ENCODE assay signal across 9 cellular contexts in genomic region chr1:16873076-16873879, GRCh38. TPM values are rescaled to one million over a fixed set of nuclear protein-coding genes. Genes with fewer than 3 reads are reported as not detected.
DNase-seq lines count a peak whose midpoint lies in the region; ATAC-seq and TF ChIP-seq lines count a peak whose summit lies in the region.
"Not testable (repeated sequence)": the region's sequence is repeated elsewhere in the genome, so short reads cannot be mapped to it uniquely, and the experiment has no call there.
"Had no signal": no experiment of that assay in that cellular context is flagged by ENCODE, and none has a peak within 500 bp of the region (broad histone marks: within the 10 kb centered on the region; RNA-seq: fewer than 3 reads in every experiment).

No MANE protein-coding gene starts in this region.

- not testable (repeated sequence) for H3K36me3 ChIP-seq in testis (ENCODE audit: low read depth, missing control alignments)

- not testable (repeated sequence) for H3K36me3 Mint-ChIP-seq in activated T-cell treated with anti-CD3 and anti-CD28 coated beads, Interleukin-2, amount 50 U/mL, for 72 hours (ENCODE audit: insufficient read depth in 2 of 2); memory B cell

- not testable (repeated sequence) for H3K27ac ChIP-seq in caudate nucleus (ENCODE audit: low read depth, low read length); testis

- H3K27ac Mint-ChIP-seq in activated T-cell treated with anti-CD3 and anti-CD28 coated beads, Interleukin-2, amount 50 U/mL, for 72 hours; memory B cell: not testable (repeated sequence)

- H3K27me3 Mint-ChIP-seq in activated T-cell treated with anti-CD3 and anti-CD28 coated beads, Interleukin-2, amount 50 U/mL, for 72 hours (ENCODE audit: low read depth), result peaks cover 48% of the 10 kb centered on the region
- H3K27me3 Mint-ChIP-seq in memory B cell, result not testable (repeated sequence)

- H3K4me3 ChIP-seq in skeletal muscle cell (ENCODE audit: low read depth, low read length), result peak overlapping the region; percentile 7
- peak overlapping the region in 1 of 2 donors; percentile 43 for H3K4me3 ChIP-seq in testis

- H3K9me3 Mint-ChIP-seq in activated T-cell treated with anti-CD3 and anti-CD28 coated beads, Interleukin-2, amount 50 U/mL, for 72 hours; memory B cell: not testable (repeated sequence)

- peak; percentile 70 for DNase-seq in Daoy (ENCODE audit: low read depth)
- peak; percentile 20 for DNase-seq in RPMI7951 (ENCODE audit: low read depth)
- peak; percentile 47 to 55 for DNase-seq in activated T-cell treated with anti-CD3 and anti-CD28 coated beads, Interleukin-2, amount 50 U/mL, for 72 hours
- DNase-seq in caudate nucleus (lab: John Stamatoyannopoulos, UW), result peak in 46 of 61 donors; percentile 8 to 82 (median 40)
- peak; percentile 63 for DNase-seq in Right ventricle myocardium superior
- peak; percentile 42 to 58 for DNase-seq in memory B cell (ENCODE audit: low spot score in 2 of 2)
- not testable (repeated sequence) for DNase-seq in skeletal muscle cell (ENCODE audit: low read depth)
- DNase-seq in testis, result peak; percentile 72

- peak overlapping the region; percentile 83 to 89 for H3K4me3 Mint-ChIP-seq in activated T-cell treated with anti-CD3 and anti-CD28 coated beads, Interleukin-2, amount 50 U/mL, for 72 hours
- H3K4me3 Mint-ChIP-seq in memory B cell, result peak overlapping the region; percentile 80

- H3K4me1 Mint-ChIP-seq in activated T-cell treated with anti-CD3 and anti-CD28 coated beads, Interleukin-2, amount 50 U/mL, for 72 hours (ENCODE audit: low read depth); memory B cell: not testable (repeated sequence)

- not testable (repeated sequence) for TF ChIP-seq POLR2A in testis (IDR thresholded peaks at IDR 0.05)

- H3K9me3 ChIP-seq in testis, result not testable (repeated sequence)

- H3K4me1 ChIP-seq in testis, result not testable (repeated sequence)

- intact Hi-C loops in Right ventricle myocardium superior (cut with DNase I); testis (cut with DNase I; ENCODE audit: low total_unique reads): not testable (repeated sequence)

- ATAC-seq in activated T-cell treated with anti-CD3 and anti-CD28 coated beads, Interleukin-2, amount 50 U/mL, for 72 hours (replicated peaks in 1 of 2), result not testable (repeated sequence)
- peak; percentile 78 for ATAC-seq in Right ventricle myocardium superior (ENCODE audit: poor library complexity)
- peak; percentile 55 for ATAC-seq in memory B cell (ENCODE audit: low read depth)

- TF ChIP-seq CTCF in testis (IDR thresholded peaks at IDR 0.05), result not testable (repeated sequence)

- 9 to 25% methylated on average over 39 to 45 of the region's 52 CpGs for WGBS in testis, 2 donors

- not testable (repeated sequence) for H3K27me3 ChIP-seq in testis

RNA-seq across cellular contexts. Expression of gene RNU1-2, which starts 22.5 kb away (rescaled TPM):
- total RNA-seq in Daoy (2014; rRNA removed; shearing (Covaris generic)), result 306 and 832 TPM in 2 replicates
- total RNA-seq in RPMI7951 (2014; rRNA removed; shearing (Covaris generic)), result under 0.01 TPM in 1 of 2 replicates, not detected in the other
- 1,000 to 10,000 TPM; 1,100 to 1,278 TPM for total RNA-seq in activated T-cell treated with anti-CD3 and anti-CD28 coated beads, Interleukin-2, amount 50 U/mL, for 72 hours
- 9,391 TPM for total RNA-seq in Right ventricle myocardium superior
- total RNA-seq in testis, result under 1 TPM; under 0.01 TPM
- 18.9 TPM for polyA plus RNA-seq in testis (ENCODE audit: insufficient read depth, low read depth, low replicate concordance)
- total RNA-seq: M059J had no signal

RNA-seq across cellular contexts. Expression of gene CROCC, which starts 48.5 kb away (rescaled TPM):
- total RNA-seq in Daoy (2014; rRNA removed; shearing (Covaris generic)), result 30.6 and 31.3 TPM in 2 replicates
- total RNA-seq in RPMI7951 (2014; rRNA removed; shearing (Covaris generic)), result 5.4 and 5.6 TPM in 2 replicates
- total RNA-seq in activated T-cell treated with anti-CD3 and anti-CD28 coated beads, Interleukin-2, amount 50 U/mL, for 72 hours, result 10 to 100 TPM; 16.8 to 24.7 TPM
- total RNA-seq in Right ventricle myocardium superior (6.9 TPM), testis (10 to 100 TPM; 49.1 to 49.2 TPM)
- 18.8 TPM for polyA plus RNA-seq in testis (ENCODE audit: insufficient read depth, low read depth, low replicate concordance)

Comparison
In these comparisons a context has a peak if more than half of its experiments do, and no peak if none do; other contexts are left out.
1. RNA of gene RNU1-2, which starts 22.5 kb away (total RNA-seq): 9,391 TPM in Right ventricle myocardium superior (single experiment), 1,100 to 1,278 TPM in activated T-cell treated with anti-CD3 and anti-CD28 coated beads, Interleukin-2, amount 50 U/mL, for 72 hours and 306 to 832 TPM in Daoy; under 0.01 TPM in RPMI7951 and under 0.01 TPM in testis; every median in the first group is over 100 times any median in the second.